ENCODE assay signal across 11 cellular contexts in the genomic region with DNA sequence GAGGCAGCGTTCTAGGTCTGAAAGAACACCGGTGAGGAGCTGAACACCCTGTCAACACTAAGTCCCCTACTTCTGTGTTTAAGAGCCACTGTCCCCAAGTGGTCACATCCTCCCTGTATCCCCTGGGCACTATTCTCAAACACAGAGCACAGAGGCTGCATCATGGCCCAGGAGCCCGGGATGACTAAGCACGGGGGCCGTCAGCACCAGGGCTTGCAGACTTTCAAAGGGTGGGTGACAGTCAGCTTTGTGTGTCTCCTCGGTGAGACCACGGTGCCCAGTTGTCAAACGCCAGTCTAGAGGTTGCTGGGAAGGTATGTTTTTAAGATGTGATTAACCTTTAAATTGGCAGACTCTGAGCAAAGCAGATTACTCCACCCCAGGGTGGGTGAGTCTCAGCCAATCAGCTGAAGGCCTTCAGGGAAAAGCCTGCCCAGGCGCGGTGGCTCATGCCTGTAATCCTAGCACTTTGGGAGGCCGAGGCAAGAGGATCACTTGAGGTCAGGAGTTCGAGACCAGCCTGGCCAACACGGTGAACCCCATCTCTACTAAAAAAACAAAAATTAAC. TPM values are rescaled to one million over a fixed set of nuclear protein-coding genes. Genes with fewer than 3 reads are reported as not detected.
DNase-seq lines count a peak whose midpoint lies in the region; ATAC-seq and TF ChIP-seq lines count a peak whose summit lies in the region.
"Had no signal": no experiment of that assay in that cellular context is flagged by ENCODE, and none has a peak within 500 bp of the region (broad histone marks: within the 10 kb centered on the region; RNA-seq: fewer than 3 reads in every experiment).

No MANE protein-coding gene starts in this region.

- TF ChIP-seq CTCF in GM10266 (IDR thresholded peaks at IDR 0.05; ENCODE audit: control insufficient read depth, insufficient read depth, low read depth, missing control alignments) = no peak
- no peak for TF ChIP-seq CTCF in MM.1S (IDR thresholded peaks at IDR 0.05; ENCODE audit: low read length)
- no peak for TF ChIP-seq CTCF in A673 (conservative IDR thresholded peaks at IDR 0.05; ENCODE audit: low read depth, low read length)
- TF ChIP-seq CTCF in mucosa of descending colon (IDR thresholded peaks at IDR 0.05) = no peak

- no peaks in the 10 kb centered on the region for H3K9me2 ChIP-seq in MM.1S (replicated peaks; ENCODE audit: insufficient read depth, low read length)

- CTCF ChIA-PET in A673 (lab: Charles Lee) = no interaction called here

- H3K79me2 ChIP-seq in MM.1S (ENCODE audit: low read length) = peaks cover 64% of the 10 kb centered on the region

- H3K27me3 ChIP-seq in BLaER1 treated with 17β-estradiol and CSF1 and Interleukin-3, amounts not matched to agents 10 nM and 100 nM = no peaks in the 10 kb centered on the region
- H3K27me3 ChIP-seq in MM.1S (replicated peaks; ENCODE audit: insufficient read depth, low read length) (no peaks in the 10 kb centered on the region), A673 (replicated peaks; ENCODE audit: insufficient read depth, low read depth, low read length, poor library complexity) (no peaks in the 10 kb centered on the region)

- intact Hi-C loops in head of caudate nucleus (cut with DNase I) (no loop called here), A673 (cut with micrococcal nuclease; ENCODE audit: unreplicated experiment) (no loop called here), mucosa of descending colon (cut with DNase I, micrococcal nuclease) (no loop called here)

- peaks cover 25% of the 10 kb centered on the region for H3F3A ChIP-seq in MM.1S (ENCODE audit: insufficient read depth, low read length)

- peaks cover 0 to 9% (median 0%) of the 10 kb centered on the region in 11 experiments; a peak in 4 of 22 replicates for H3K9me3 ChIP-seq in BLaER1 treated with 17β-estradiol and CSF1 and Interleukin-3, amounts not matched to agents 10 nM and 100 nM (replicated peaks in 1 of 11)
- H3K9me3 ChIP-seq in MM.1S (replicated peaks; ENCODE audit: insufficient read depth, low read length) (no peaks in the 10 kb centered on the region), A673 (ENCODE audit: low read depth, low read length, poor library complexity, severe bottlenecking) (no peaks in the 10 kb centered on the region), mucosa of descending colon (no peaks in the 10 kb centered on the region)
- H3K9me3 ChIP-seq: Caco-2 had no signal

- ATAC-seq in HG03571 (IDR thresholded peaks at IDR 0.05; ENCODE audit: unreplicated experiment) (no peak), mucosa of descending colon (no peak)

- H2AFZ ChIP-seq in MM.1S (ENCODE audit: low read length) = 0 out of 2 replicates have a peak overlapping the region, but pooled peaks have one; percentile 38

- BruUV-seq in A673 (replicated peaks; lab: Mats Ljungman, UMichigan) = no TSS peak

- H3K4me3 ChIP-seq in BLaER1 treated with 17β-estradiol and CSF1 and Interleukin-3, amounts not matched to agents 10 nM and 100 nM = peak overlapping the region in 5 of 10 experiments; percentile 30 to 54 (median 39); a peak in 7 of 20 replicates
- H3K4me3 ChIP-seq in MM.1S (ENCODE audit: low read length) (peak overlapping the region; percentile 45), A673 (ENCODE audit: low read depth, low read length, poor library complexity, severe bottlenecking) (no peak overlapping the region), mucosa of descending colon (no peak overlapping the region)

- H3K4me2 ChIP-seq in BLaER1 treated with 17β-estradiol and CSF1 and Interleukin-3, amounts not matched to agents 10 nM and 100 nM = peak overlapping the region; percentile 75 to 99 (median 97)
- peak overlapping the region; percentile 94 for H3K4me2 ChIP-seq in MM.1S (ENCODE audit: low read depth, low read length)

- DNase-seq in GM10266 (ENCODE audit: extremely low spot score) = peak; percentile 43
- peak; percentile 23 for DNase-seq in MM.1S
- DNase-seq in head of caudate nucleus = peak in 26 of 42 donors; percentile 19 to 74 (median 44)
- DNase-seq in HK-2 (ENCODE audit: unreplicated experiment) = no peak
- no peak for DNase-seq in A673 (ENCODE audit: low spot score)
- no peak for DNase-seq in mucosa of descending colon
- DNase-seq: Caco-2, NCI-H2171 had no signal

- POLR2A ChIA-PET in A673 (lab: Charles Lee; ENCODE audit: low non-redundant PET) = no interaction called here

- H3K9ac ChIP-seq in BLaER1 treated with 17β-estradiol and CSF1 and Interleukin-3, amounts not matched to agents 10 nM and 100 nM = peak overlapping the region; percentile 5 to 71 (median 56)
- H3K9ac ChIP-seq in MM.1S (ENCODE audit: low read length) = peak overlapping the region; percentile 36; the same call in 1 of the 2 replicates

- peaks cover 51 to 72% (median 62%) of the 10 kb centered on the region in 10 experiments for H3K4me1 ChIP-seq in BLaER1 treated with 17β-estradiol and CSF1 and Interleukin-3, amounts not matched to agents 10 nM and 100 nM
- H3K4me1 ChIP-seq in MM.1S (ENCODE audit: low read length) (peaks cover 26% of the 10 kb centered on the region), A673 (ENCODE audit: insufficient read depth, low read length, poor library complexity, severe bottlenecking) (no peaks in the 10 kb centered on the region), mucosa of descending colon (ENCODE audit: low read depth) (no peaks in the 10 kb centered on the region)
- H3K4me1 ChIP-seq: Caco-2 had no signal

- H3K27ac ChIP-seq in BLaER1 treated with 17β-estradiol and CSF1 and Interleukin-3, amounts not matched to agents 10 nM and 100 nM = peak overlapping the region in 9 of 11 experiments; percentile 11 to 61 (median 43); a peak in 15 of 22 replicates
- H3K27ac ChIP-seq in MM.1S (ENCODE audit: low read length) (peak overlapping the region; percentile 81; the same call in 1 of the 2 replicates), A673 (ENCODE audit: low read depth, low read length, poor library complexity, severe bottlenecking) (no peak overlapping the region)

- peaks cover 54 to 100% (median 84%) of the 10 kb centered on the region in 11 experiments for H3K36me3 ChIP-seq in BLaER1 treated with 17β-estradiol and CSF1 and Interleukin-3, amounts not matched to agents 10 nM and 100 nM
- H3K36me3 ChIP-seq in MM.1S (replicated peaks; ENCODE audit: insufficient read depth, low read length) (no peaks in the 10 kb centered on the region), A673 (ENCODE audit: insufficient read depth, low read length, poor library complexity, severe bottlenecking) (peaks cover 62% of the 10 kb centered on the region), mucosa of descending colon (ENCODE audit: low read depth) (no peaks in the 10 kb centered on the region)

- H4K20me1 ChIP-seq in BLaER1 treated with 17β-estradiol and CSF1 and Interleukin-3, amounts not matched to agents 10 nM and 100 nM = peaks cover 68 to 100% (median 99%) of the 10 kb centered on the region in 11 experiments
- H4K20me1 ChIP-seq in MM.1S (ENCODE audit: insufficient read depth, low read length) = no peaks in the 10 kb centered on the region

RNA-seq across cellular contexts. Expression of gene MAP2K2, which starts 8.0 kb away (rescaled TPM):
- total RNA-seq in A673 (2021) (185 and 198 TPM in 2 replicates), mucosa of descending colon (100 to 1,000 TPM; 173 to 221 (median 192) TPM)

RNA-seq across cellular contexts. Expression of gene CREB3L3, which starts 37.5 kb away (rescaled TPM):
- not detected in 2 replicates for total RNA-seq in A673 (2021)
- total RNA-seq in mucosa of descending colon = 1 to 10 TPM; 2.4 to 5.1 (median 3.4) TPM
- total RNA-seq: LHCN-M2 had no signal

RNA-seq across cellular contexts. Expression of gene ZBTB7A, which starts 49.2 kb away (rescaled TPM):
- 25.1 and 25.9 TPM in 2 replicates for total RNA-seq in A673 (2021)
- 100 to 1,000 TPM; 104 to 115 (median 112) TPM for total RNA-seq in mucosa of descending colon

Comparison
In these comparisons a context has a peak if more than half of its experiments do, and no peak if none do; other contexts are left out.
1. DNase-seq: peak in GM10266 (single experiment), MM.1S (single experiment) and head of caudate nucleus (26 of 42); none in HK-2 (single experiment), A673 (single experiment) and mucosa of descending colon (0 of 3).